ENCODE assay signal across 12 cellular contexts in the genomic region with DNA sequence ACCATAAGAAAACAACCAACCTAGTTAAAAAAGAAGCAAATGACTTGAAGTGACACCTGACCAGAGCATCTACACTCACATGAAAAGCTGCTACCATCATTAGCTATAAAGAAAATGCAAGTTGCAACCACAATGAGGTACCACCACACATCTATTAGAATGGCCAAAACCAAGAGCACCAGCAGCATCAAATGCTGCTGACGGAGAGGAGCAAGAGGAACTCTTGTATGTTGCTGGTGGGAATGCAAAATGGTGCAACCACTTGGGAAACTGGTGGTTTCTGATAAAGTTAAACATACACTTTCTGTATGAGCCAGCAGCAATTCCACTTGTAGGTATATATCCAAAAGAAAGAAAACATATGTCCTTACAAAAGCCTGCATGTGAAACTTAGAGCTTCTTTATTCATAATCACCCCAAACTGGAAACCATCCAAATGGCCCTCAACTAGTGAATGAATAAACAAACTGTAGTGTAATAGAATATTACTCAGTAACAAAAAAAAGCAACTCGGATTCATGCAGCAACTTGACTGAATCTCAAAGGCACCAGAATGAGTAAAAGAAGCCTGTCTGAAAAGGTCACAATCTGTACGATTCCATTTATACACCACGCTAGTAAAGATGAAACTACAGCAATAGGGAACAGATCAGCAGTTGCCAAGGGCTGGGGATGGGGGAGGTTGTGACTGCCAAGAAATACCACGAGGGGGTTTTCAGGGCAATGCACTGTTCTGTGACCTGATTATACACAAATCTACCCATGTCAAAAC.
DNase-seq lines count a peak whose midpoint lies in the region; ATAC-seq and TF ChIP-seq lines count a peak whose summit lies in the region.
"Had no signal": no experiment of that assay in that cellular context is flagged by ENCODE, and none has a peak within 500 bp of the region (broad histone marks: within the 10 kb centered on the region; RNA-seq: fewer than 3 reads in every experiment).

No MANE protein-coding gene starts in this region.

- POLR2A ChIA-PET in HEK293 (lab: Yijun Ruan, JAX), result no interaction called here

- TF ChIP-seq POLR2A in gastroesophageal sphincter (IDR thresholded peaks at IDR 0.05), result no peak

- no peaks in the 10 kb centered on the region for H3K27me3 ChIP-seq in gastroesophageal sphincter
- H3K27me3 ChIP-seq: stomach had no signal

- H3K36me3 ChIP-seq in HEK293 (ENCODE audit: control insufficient read depth in 2 of 2, insufficient read depth in 1 of 2, low read length in 2 of 2) (no peaks in the 10 kb centered on the region), gastroesophageal sphincter (peaks cover 0 to 69% of the 10 kb centered on the region in 2 donors)

- no peak for TF ChIP-seq CTCF in HEK293 (tag by site-specific recombination; IDR thresholded peaks at IDR 0.05)
- no peak for TF ChIP-seq CTCF in gastroesophageal sphincter (IDR thresholded peaks at IDR 0.05)

- H3K9me3 ChIP-seq in HEK293 (ENCODE audit: control insufficient read depth, insufficient read depth, low read depth, low read length), result no peaks in the 10 kb centered on the region
- H3K9me3 ChIP-seq in gastroesophageal sphincter, result no peaks in the 10 kb centered on the region
- H3K9me3 ChIP-seq: stomach had no signal

- WGBS in gastroesophageal sphincter (ENCODE audit: low coverage in 1 of 2), 2 donors, result 46 to 63% methylated on average over 5 of the region's 5 CpGs

- H3K4me3 ChIP-seq in HEK293 (ENCODE audit: low read depth, low read length) (no peak overlapping the region), gastroesophageal sphincter (no peak overlapping the region)
- H3K4me3 ChIP-seq: stomach had no signal

- CTCF ChIA-PET in HEK293 (lab: Yijun Ruan, JAX), result interaction anchor here (0.6 to 1.3 kb wide), 2 partner anchors 9 to 10 kb away, joined by 3 to 14 read pairs; no protein-coding TSS in a partner anchor

- H3K36me3 Mint-ChIP-seq in T-helper 2 cell treated with Interferon-gamma antibody and Interleukin-4, amounts not matched to agents 5 μg/mL and 100 μg/mL, for 36 hours (ENCODE audit: low read depth), result peaks cover 6% of the 10 kb centered on the region
- no peaks in the 10 kb centered on the region for H3K36me3 Mint-ChIP-seq in natural killer cell treated with Interleukin-12 subunit alpha and Interleukin-12 subunit beta and Interleukin-15 and Interleukin-18, amount 100 ng/mL, for 72 hours

- H3K4me3 Mint-ChIP-seq in T-helper 2 cell treated with Interferon-gamma antibody and Interleukin-4, amounts not matched to agents 5 μg/mL and 100 μg/mL, for 36 hours, result no peak overlapping the region
- peak overlapping the region; percentile 48 for H3K4me3 Mint-ChIP-seq in natural killer cell treated with Interleukin-12 subunit alpha and Interleukin-12 subunit beta and Interleukin-15 and Interleukin-18, amount 100 ng/mL, for 72 hours
- H3K4me3 Mint-ChIP-seq: effector memory CD8-positive, alpha-beta T cell had no signal

- DNase-seq in activated CD4-positive, alpha-beta T cell treated with anti-CD3 and anti-CD28 coated beads for 48 hours, result peak; percentile 66
- DNase-seq in activated CD4-positive, alpha-beta T cell treated with anti-CD3 and anti-CD28 coated beads for 4 hours, result no peak
- DNase-seq in T-helper 2 cell treated with Interferon-gamma antibody and Interleukin-4, amounts not matched to agents 5 μg/mL and 100 μg/mL, for 36 hours (ENCODE audit: low spot score), result peak; percentile 59
- no peak for DNase-seq in natural killer cell treated with Interleukin-12 subunit alpha and Interleukin-12 subunit beta and Interleukin-15 and Interleukin-18, amount 100 ng/mL, for 72 hours (ENCODE audit: low spot score)
- no peak for DNase-seq in NOMO-1 (lab: John Stamatoyannopoulos, UW; ENCODE audit: unreplicated experiment in 2 of 2)
- no peak for DNase-seq in DMS153 (lab: John Stamatoyannopoulos, UW)
- DNase-seq: effector memory CD8-positive, alpha-beta T cell; hippocampal formation; OCI-M1; stomach had no signal

- no peaks in the 10 kb centered on the region for H3K4me1 ChIP-seq in HEK293 (ENCODE audit: control insufficient read depth, insufficient read depth, low read length)
- peaks cover 0 to 10% (median 0%) of the 10 kb centered on the region in 3 donors for H3K4me1 ChIP-seq in gastroesophageal sphincter
- H3K4me1 ChIP-seq: stomach had no signal

- H3K27me3 Mint-ChIP-seq in T-helper 2 cell treated with Interferon-gamma antibody and Interleukin-4, amounts not matched to agents 5 μg/mL and 100 μg/mL, for 36 hours (ENCODE audit: low read depth), result no peaks in the 10 kb centered on the region
- H3K27me3 Mint-ChIP-seq in natural killer cell treated with Interleukin-12 subunit alpha and Interleukin-12 subunit beta and Interleukin-15 and Interleukin-18, amount 100 ng/mL, for 72 hours, result no peaks in the 10 kb centered on the region
- H3K27me3 Mint-ChIP-seq: effector memory CD8-positive, alpha-beta T cell had no signal

- H3K27ac ChIP-seq in HEK293 (ENCODE audit: extremely low read depth, low read depth, low read length) (no peak overlapping the region), gastroesophageal sphincter (peak overlapping the region in 1 of 4 donors; percentile 7)
- H3K27ac ChIP-seq: stomach had no signal

- no peak for TF ChIP-seq EP300 in gastroesophageal sphincter (IDR thresholded peaks at IDR 0.05)

- H3K4me1 Mint-ChIP-seq in T-helper 2 cell treated with Interferon-gamma antibody and Interleukin-4, amounts not matched to agents 5 μg/mL and 100 μg/mL, for 36 hours (ENCODE audit: low read depth), result peaks cover 6% of the 10 kb centered on the region
- H3K4me1 Mint-ChIP-seq in natural killer cell treated with Interleukin-12 subunit alpha and Interleukin-12 subunit beta and Interleukin-15 and Interleukin-18, amount 100 ng/mL, for 72 hours (ENCODE audit: low read depth in 2 of 2), result peaks cover 6 to 14% of the 10 kb centered on the region in 2 donors

- ATAC-seq in natural killer cell treated with Interleukin-12 subunit alpha and Interleukin-12 subunit beta and Interleukin-15 and Interleukin-18, amount 100 ng/mL, for 72 hours, result peak; percentile 69 to 76
- no peak for ATAC-seq in gastroesophageal sphincter
- ATAC-seq: effector memory CD8-positive, alpha-beta T cell had no signal

- H3K27ac Mint-ChIP-seq in T-helper 2 cell treated with Interferon-gamma antibody and Interleukin-4, amounts not matched to agents 5 μg/mL and 100 μg/mL, for 36 hours, result no peak overlapping the region
- peak overlapping the region; percentile 26 to 58 for H3K27ac Mint-ChIP-seq in natural killer cell treated with Interleukin-12 subunit alpha and Interleukin-12 subunit beta and Interleukin-15 and Interleukin-18, amount 100 ng/mL, for 72 hours

- H3K9me3 Mint-ChIP-seq in T-helper 2 cell treated with Interferon-gamma antibody and Interleukin-4, amounts not matched to agents 5 μg/mL and 100 μg/mL, for 36 hours, result peaks cover 2% of the 10 kb centered on the region
- no peaks in the 10 kb centered on the region for H3K9me3 Mint-ChIP-seq in natural killer cell treated with Interleukin-12 subunit alpha and Interleukin-12 subunit beta and Interleukin-15 and Interleukin-18, amount 100 ng/mL, for 72 hours
- H3K9me3 Mint-ChIP-seq: effector memory CD8-positive, alpha-beta T cell had no signal

TF ChIP-seq in HEK293, 187 proteins besides CTCF, POLR2A, EP300 and RAD21:
- TF ChIP-seq ZNF10 (tag by site-specific recombination; IDR thresholded peaks at IDR 0.05) (peak; percentile 59; the same call in 1 of the 2 replicates), ZNF112 (tag by site-specific recombination; IDR thresholded peaks at IDR 0.05) (no peak)
- TF ChIP-seq, protein P1, sequence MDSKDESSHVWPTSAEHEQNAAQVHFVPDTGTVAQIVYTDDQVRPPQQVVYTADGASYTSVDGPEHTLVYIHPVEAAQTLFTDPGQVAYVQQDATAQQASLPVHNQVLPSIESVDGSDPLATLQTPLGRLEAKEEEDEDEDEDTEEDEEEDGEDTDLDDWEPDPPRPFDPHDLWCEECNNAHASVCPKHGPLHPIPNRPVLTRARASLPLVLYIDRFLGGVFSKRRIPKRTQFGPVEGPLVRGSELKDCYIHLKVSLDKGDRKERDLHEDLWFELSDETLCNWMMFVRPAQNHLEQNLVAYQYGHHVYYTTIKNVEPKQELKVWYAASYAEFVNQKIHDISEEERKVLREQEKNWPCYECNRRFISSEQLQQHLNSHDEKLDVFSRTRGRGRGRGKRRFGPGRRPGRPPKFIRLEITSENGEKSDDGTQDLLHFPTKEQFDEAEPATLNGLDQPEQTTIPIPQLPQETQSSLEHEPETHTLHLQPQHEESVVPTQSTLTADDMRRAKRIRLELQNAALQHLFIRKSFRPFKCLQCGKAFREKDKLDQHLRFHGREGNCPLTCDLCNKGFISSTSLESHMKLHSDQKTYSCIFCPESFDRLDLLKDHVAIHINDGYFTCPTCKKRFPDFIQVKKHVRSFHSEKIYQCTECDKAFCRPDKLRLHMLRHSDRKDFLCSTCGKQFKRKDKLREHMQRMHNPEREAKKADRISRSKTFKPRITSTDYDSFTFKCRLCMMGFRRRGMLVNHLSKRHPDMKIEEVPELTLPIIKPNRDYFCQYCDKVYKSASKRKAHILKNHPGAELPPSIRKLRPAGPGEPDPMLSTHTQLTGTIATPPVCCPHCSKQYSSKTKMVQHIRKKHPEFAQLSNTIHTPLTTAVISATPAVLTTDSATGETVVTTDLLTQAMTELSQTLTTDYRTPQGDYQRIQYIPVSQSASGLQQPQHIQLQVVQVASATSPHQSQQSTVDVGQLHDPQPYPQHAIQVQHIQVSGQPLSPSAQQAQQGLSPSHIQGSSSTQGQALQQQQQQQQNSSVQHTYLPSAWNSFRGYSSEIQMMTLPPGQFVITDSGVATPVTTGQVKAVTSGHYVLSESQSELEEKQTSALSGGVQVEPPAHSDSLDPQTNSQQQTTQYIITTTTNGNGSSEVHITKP (tag by site-specific recombination; IDR thresholded peaks at IDR 0.05), result no peak

Comparison
In these comparisons a context has a peak if more than half of its experiments do, and no peak if none do; other contexts are left out.
1. DNase-seq: peak in activated CD4-positive, alpha-beta T cell treated with anti-CD3 and anti-CD28 coated beads for 48 hours (single experiment) and T-helper 2 cell treated with Interferon-gamma antibody and Interleukin-4, amounts not matched to agents 5 μg/mL and 100 μg/mL, for 36 hours (single experiment); none in activated CD4-positive, alpha-beta T cell treated with anti-CD3 and anti-CD28 coated beads for 4 hours (0 of 2), natural killer cell treated with Interleukin-12 subunit alpha and Interleukin-12 subunit beta and Interleukin-15 and Interleukin-18, amount 100 ng/mL, for 72 hours (single experiment), NOMO-1 (0 of 2) and DMS153 (single experiment).